25 cellular contexts compared by ENCODE assay signal in genomic region chr3:31179768-31180167, GRCh38.
"Had no signal": no experiment of that assay in that cellular context is flagged by ENCODE, and none has a peak within 500 bp of the region (broad histone marks: within the 10 kb centered on the region; RNA-seq: fewer than 3 reads in every experiment).

No MANE protein-coding gene starts in this region.

- FAIRE-seq: endothelial cell of umbilical vein, frontal cortex, kidney had no signal

- H3K79me2 ChIP-seq: hepatocyte had no signal

- H3K27me3 ChIP-seq: esophagus muscularis mucosa, foreskin keratinocyte, gastroesophageal sphincter, heart left ventricle, hepatocyte had no signal

- DNase-seq: dermis blood vessel endothelial cell; dorsolateral prefrontal cortex; effector CD4-positive, alpha-beta T cell; effector memory CD4-positive, alpha-beta T cell; foreskin keratinocyte; heart left ventricle; hypothalamus; immature natural killer cell; islet precursor cell; kidney; kidney glomerular epithelial cell; left colon; left ventricle myocardium superior; lower lobe of right lung; mesenchymal stem cell; mucosa of descending colon; naive B cell; naive thymus-derived CD8-positive, alpha-beta T cell had no signal

- ATAC-seq: foreskin keratinocyte; gastroesophageal sphincter; heart left ventricle; left lobe of liver; left ventricle myocardium superior; lower lobe of right lung; mucosa of descending colon; naive thymus-derived CD8-positive, alpha-beta T cell had no signal

- H3K4me1 ChIP-seq: esophagus muscularis mucosa, foreskin keratinocyte, gastroesophageal sphincter, lower lobe of right lung had no signal

- H3K27ac ChIP-seq: coronary artery, dorsolateral prefrontal cortex, esophagus muscularis mucosa, foreskin keratinocyte, gastroesophageal sphincter, heart left ventricle, hepatocyte, lower lobe of right lung had no signal

- H3K4me2 ChIP-seq: hepatocyte had no signal

- H3K4me3 ChIP-seq: coronary artery, dorsolateral prefrontal cortex, esophagus muscularis mucosa, gastroesophageal sphincter, heart left ventricle, hepatocyte, lower lobe of right lung, mucosa of descending colon had no signal

- H3K36me3 ChIP-seq: esophagus muscularis mucosa, gastroesophageal sphincter, heart left ventricle, lower lobe of right lung had no signal

- H3K9me3 ChIP-seq: esophagus muscularis mucosa, gastroesophageal sphincter, heart left ventricle, lower lobe of right lung, mucosa of descending colon had no signal

- H2AFZ ChIP-seq: hepatocyte had no signal
